Comparison of ENCODE assay signal across 27 cellular contexts in the genomic region with DNA sequence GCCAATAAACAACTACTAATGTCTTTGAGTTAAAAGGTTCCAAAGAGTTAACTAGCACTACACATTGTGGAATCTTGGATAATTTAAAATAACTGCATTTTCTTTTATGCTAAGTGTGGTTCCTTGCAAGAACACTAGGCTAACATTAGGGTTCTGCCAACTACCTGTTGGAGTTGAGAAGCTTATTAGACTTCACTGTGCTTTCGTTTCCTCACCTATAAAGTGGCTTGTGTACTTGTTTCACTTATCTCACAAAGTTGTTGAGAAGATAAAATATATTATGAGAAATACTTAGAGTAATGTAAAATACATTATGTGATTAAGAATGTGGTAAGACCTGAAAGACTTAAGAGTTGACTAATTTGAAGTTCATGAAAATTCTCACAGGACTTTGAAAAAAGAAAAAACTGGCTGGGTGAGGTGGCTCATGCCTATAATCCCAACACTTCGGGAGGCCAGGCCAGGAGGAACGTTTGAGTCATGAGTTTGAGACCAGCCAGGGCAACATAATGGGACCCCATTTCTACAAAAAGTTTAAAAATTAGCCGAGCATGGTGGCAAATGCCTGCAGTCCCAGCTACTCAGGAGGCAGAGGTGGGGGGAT. TPM values are rescaled to one million over a fixed set of nuclear protein-coding genes. Genes with fewer than 3 reads are reported as not detected.
"Had no signal": no experiment of that assay in that cellular context is flagged by ENCODE, and none has a peak within 500 bp of the region (broad histone marks: within the 10 kb centered on the region; RNA-seq: fewer than 3 reads in every experiment).

No MANE protein-coding gene starts in this region.

- H3K27ac Mint-ChIP-seq: activated naive CD8-positive, alpha-beta T cell; activated T-helper 1 cell treated with anti-CD3 and anti-CD28 coated beads, Interleukin-12 subunit alpha, Interleukin-12 subunit beta, Interleukin-2, Interleukin-4 antibody, amounts not matched to agents 30 ng/mL and 10 ng/mL and 1 ng/mL, durations not matched to agents 14 hours and 24 hours and 36 hours; effector memory CD8-positive, alpha-beta T cell; nephron; WTC11 had no signal

- H3K36me3 ChIP-seq: adrenal gland, colonic mucosa had no signal

- H3K27me3 ChIP-seq: adrenal gland, colonic mucosa, dorsolateral prefrontal cortex had no signal

- H3K4me1 ChIP-seq: colonic mucosa, parathyroid adenoma had no signal

- H3K9me3 ChIP-seq: adrenal gland, colonic mucosa had no signal

- H3K4me3 Mint-ChIP-seq: activated naive CD8-positive, alpha-beta T cell; activated T-helper 1 cell treated with anti-CD3 and anti-CD28 coated beads, Interleukin-12 subunit alpha, Interleukin-12 subunit beta, Interleukin-2, Interleukin-4 antibody, amounts not matched to agents 30 ng/mL and 10 ng/mL and 1 ng/mL, durations not matched to agents 14 hours and 24 hours and 36 hours; central memory CD8-positive, alpha-beta T cell; effector memory CD8-positive, alpha-beta T cell; nephron; WTC11 had no signal

- H3K4me3 ChIP-seq: adrenal gland, colonic mucosa had no signal

- ATAC-seq: effector memory CD8-positive, alpha-beta T cell; right cardiac atrium; WTC11 had no signal

- H3K9me3 Mint-ChIP-seq: activated T-helper 1 cell treated with anti-CD3 and anti-CD28 coated beads, Interleukin-12 subunit alpha, Interleukin-12 subunit beta, Interleukin-2, Interleukin-4 antibody, amounts not matched to agents 30 ng/mL and 10 ng/mL and 1 ng/mL, durations not matched to agents 14 hours and 24 hours and 36 hours; central memory CD8-positive, alpha-beta T cell; effector memory CD8-positive, alpha-beta T cell; nephron; WTC11 had no signal

- H3K9ac ChIP-seq: parathyroid adenoma had no signal

- H3K27me3 Mint-ChIP-seq: activated naive CD8-positive, alpha-beta T cell; central memory CD8-positive, alpha-beta T cell; effector memory CD8-positive, alpha-beta T cell had no signal

- H3K27ac ChIP-seq: adrenal gland, colonic mucosa, parathyroid adenoma had no signal

- DNase-seq: activated CD4-positive, alpha-beta T cell treated with anti-CD3 and anti-CD28 coated beads, Interleukin-2, amount 50 U/mL, for 48 hours; activated CD8-positive, alpha-beta memory T cell treated with anti-CD3 and anti-CD28 coated beads, Interleukin-2, amount 50 U/mL, for 48 hours; activated gamma-delta T cell treated with Interleukin-2 at 50 U/mL for 16 hours; adrenal gland; colonic mucosa; dorsolateral prefrontal cortex; effector memory CD8-positive, alpha-beta T cell; glutamatergic neuron; hippocampal formation; midbrain; right cardiac atrium; stimulated activated CD4-positive, alpha-beta T cell treated with anti-CD3 and anti-CD28 coated beads, Interleukin-4, amount 100 ng/mL, for 24 hours; stimulated activated naive CD4-positive, alpha-beta T cell treated with Interleukin-2 at 50 U/mL for 16 hours; T-helper 1 cell had no signal

RNA-seq across cellular contexts. Expression of a gene that starts 16.2 kb away (rescaled TPM):
- total RNA-seq: activated CD8-positive, alpha-beta memory T cell treated with anti-CD3 and anti-CD28 coated beads for 36 hours; activated T-helper 1 cell treated with anti-CD3 and anti-CD28 coated beads, Interleukin-12 subunit alpha, Interleukin-12 subunit beta, Interleukin-2, Interleukin-4 antibody, amounts not matched to agents 30 ng/mL and 10 ng/mL and 1 ng/mL, durations not matched to agents 14 hours and 24 hours and 36 hours; adrenal gland; astrocyte; frontal cortex; liver; pulmonary artery endothelial cell; right cardiac atrium; subcutaneous adipose tissue; WTC11 had no signal
- polyA plus RNA-seq: adrenal gland, fibroblast of lung, liver had no signal
